Comparison of ENCODE assay signal across 9 cellular contexts in genomic region chrX:10014462-10015373, GRCh38. TPM values are rescaled to one million over a fixed set of nuclear protein-coding genes. Genes with fewer than 3 reads are reported as not detected.
DNase-seq lines count a peak whose midpoint lies in the region; ATAC-seq and TF ChIP-seq lines count a peak whose summit lies in the region.
"Had no signal": no experiment of that assay in that cellular context is flagged by ENCODE, and none has a peak within 500 bp of the region (broad histone marks: within the 10 kb centered on the region; RNA-seq: fewer than 3 reads in every experiment).

No MANE protein-coding gene starts in this region.

- peak; percentile 88 to 93 for ATAC-seq in CD4-positive, CD25-positive, alpha-beta regulatory T cell (ENCODE audit: low read depth in 2 of 2)
- ATAC-seq in GM19455 (IDR thresholded peaks at IDR 0.05; ENCODE audit: unreplicated experiment) (peak; percentile 98), naive B cell (ENCODE audit: low read depth in 2 of 2) (peak; percentile 83)

- H2AFZ ChIP-seq in PC-9, result peak overlapping the region; percentile 91

- peak overlapping the region in 2 of 4 donors; percentile 73 to 83 for H3K4me3 Mint-ChIP-seq in CD4-positive, CD25-positive, alpha-beta regulatory T cell
- H3K4me3 Mint-ChIP-seq in activated T-helper 1 cell treated with anti-CD3 and anti-CD28 coated beads, Interleukin-12 subunit alpha, Interleukin-12 subunit beta, Interleukin-2, Interleukin-4 antibody, amounts not matched to agents 30 ng/mL and 10 ng/mL and 1 ng/mL, durations not matched to agents 14 hours and 24 hours and 36 hours, result peak overlapping the region; percentile 54
- peak overlapping the region; percentile 62 to 91 (median 80) for H3K4me3 Mint-ChIP-seq in naive B cell

- H3K36me3 Mint-ChIP-seq in CD4-positive, CD25-positive, alpha-beta regulatory T cell, result no peaks in the 10 kb centered on the region
- H3K36me3 Mint-ChIP-seq in activated T-helper 1 cell treated with anti-CD3 and anti-CD28 coated beads, Interleukin-12 subunit alpha, Interleukin-12 subunit beta, Interleukin-2, Interleukin-4 antibody, amounts not matched to agents 30 ng/mL and 10 ng/mL and 1 ng/mL, durations not matched to agents 14 hours and 24 hours and 36 hours (ENCODE audit: low read depth), result peaks cover 8% of the 10 kb centered on the region
- H3K36me3 Mint-ChIP-seq in naive B cell, result no peaks in the 10 kb centered on the region

- H3K27ac ChIP-seq in CD4-positive, CD25-positive, alpha-beta regulatory T cell (ENCODE audit: insufficient read depth, low read length, poor library complexity, severe bottlenecking), result peak overlapping the region; percentile 55
- peak overlapping the region; percentile 72 for H3K27ac ChIP-seq in PC-9

- POLR2A ChIA-PET in PC-9 (lab: Charles Lee; ENCODE audit: unreplicated experiment), result no interaction called here

- no peaks in the 10 kb centered on the region for H4K20me1 ChIP-seq in PC-9 (ENCODE audit: insufficient read depth)

- peaks cover 9% of the 10 kb centered on the region for H3K4me1 ChIP-seq in CD4-positive, CD25-positive, alpha-beta regulatory T cell (ENCODE audit: control insufficient read depth, insufficient read depth, low read length, poor library complexity, severe bottlenecking)
- peaks cover 46% of the 10 kb centered on the region for H3K4me1 ChIP-seq in PC-9 (replicated peaks; ENCODE audit: insufficient read depth)

- no peaks in the 10 kb centered on the region for H3K27me3 Mint-ChIP-seq in CD4-positive, CD25-positive, alpha-beta regulatory T cell
- no peaks in the 10 kb centered on the region for H3K27me3 Mint-ChIP-seq in activated T-helper 1 cell treated with anti-CD3 and anti-CD28 coated beads, Interleukin-12 subunit alpha, Interleukin-12 subunit beta, Interleukin-2, Interleukin-4 antibody, amounts not matched to agents 30 ng/mL and 10 ng/mL and 1 ng/mL, durations not matched to agents 14 hours and 24 hours and 36 hours (ENCODE audit: insufficient read depth)
- H3K27me3 Mint-ChIP-seq in naive B cell, result no peaks in the 10 kb centered on the region

- BruUV-seq in PC-9 (replicated peaks; lab: Mats Ljungman, UMichigan), result TSS peak; percentile 67

- no peaks in the 10 kb centered on the region for H3K36me3 ChIP-seq in CD4-positive, CD25-positive, alpha-beta regulatory T cell (ENCODE audit: control insufficient read depth, insufficient read depth, low read length)
- H3K36me3 ChIP-seq in PC-9 (ENCODE audit: low read depth), result 0 out of 2 replicates have a peak, but pooled peaks cover 3% of the 10 kb centered on the region

- no peaks in the 10 kb centered on the region for H3K27me3 ChIP-seq in CD4-positive, CD25-positive, alpha-beta regulatory T cell (ENCODE audit: control insufficient read depth, insufficient read depth, low read length)
- no peaks in the 10 kb centered on the region for H3K27me3 ChIP-seq in PC-9 (ENCODE audit: insufficient read depth, low read depth)

- peaks cover 29% of the 10 kb centered on the region for H3F3A ChIP-seq in PC-9 (ENCODE audit: insufficient read depth, low read depth)

- H3K4me2 ChIP-seq in PC-9, result peak overlapping the region; percentile 90

- peaks cover 42% of the 10 kb centered on the region for H3K79me2 ChIP-seq in PC-9 (ENCODE audit: low read depth)

- DNase-seq in CD4-positive, CD25-positive, alpha-beta regulatory T cell, result peak; percentile 74 to 77 (median 77)
- peak; percentile 92 for DNase-seq in HK-2 (ENCODE audit: unreplicated experiment)
- DNase-seq in PC-9, result peak; percentile 63 to 92
- peak; percentile 72 for DNase-seq in activated T-helper 1 cell treated with anti-CD3 and anti-CD28 coated beads, Interleukin-12 subunit alpha, Interleukin-12 subunit beta, Interleukin-2, Interleukin-4 antibody, amounts not matched to agents 30 ng/mL and 10 ng/mL and 1 ng/mL, durations not matched to agents 14 hours and 24 hours and 36 hours (ENCODE audit: low spot score)
- peak; percentile 93 for DNase-seq in fibroblast of gingiva (ENCODE audit: low read depth)
- peak; percentile 76 for DNase-seq in naive B cell
- peak; percentile 57 to 75 for DNase-seq in stimulated activated CD8-positive, alpha-beta memory T cell treated with anti-CD3 and anti-CD28 coated beads, Interleukin-7, amount 100 ng/mL, for 4 hours (ENCODE audit: low read depth in 2 of 2)

- CTCF ChIA-PET in PC-9 (lab: Charles Lee), result interaction anchor here (0.6 kb wide), 1 partner anchor 1196 kb away, joined by 10 read pairs; no protein-coding TSS in a partner anchor

- intact Hi-C loops in PC-9 (cut with micrococcal nuclease; ENCODE audit: unreplicated experiment), result loop anchor here (2.0 kb wide), 1 partner anchor 48 kb away; no protein-coding TSS in a partner anchor
- intact Hi-C loops in activated T-helper 1 cell treated with anti-CD3 and anti-CD28 coated beads, Interleukin-12 subunit alpha, Interleukin-12 subunit beta, Interleukin-2, Interleukin-4 antibody, amounts not matched to agents 30 ng/mL and 10 ng/mL and 1 ng/mL, durations not matched to agents 14 hours and 24 hours and 36 hours (cut with micrococcal nuclease), result no loop called here

- no peaks in the 10 kb centered on the region for H3K9me3 ChIP-seq in CD4-positive, CD25-positive, alpha-beta regulatory T cell (ENCODE audit: control insufficient read depth in 2 of 2, low read length in 2 of 2)
- no peaks in the 10 kb centered on the region for H3K9me3 ChIP-seq in PC-9 (ENCODE audit: insufficient read depth, low read depth)

- H3K4me3 ChIP-seq in CD4-positive, CD25-positive, alpha-beta regulatory T cell (ENCODE audit: low read depth, low read length), result no peak overlapping the region
- peak overlapping the region; percentile 69 for H3K4me3 ChIP-seq in PC-9

- TF ChIP-seq CTCF in PC-9 (conservative IDR thresholded peaks at IDR 0.05), result no peak

- H3K4me1 Mint-ChIP-seq in CD4-positive, CD25-positive, alpha-beta regulatory T cell, result peaks cover 18 to 48% (median 30%) of the 10 kb centered on the region in 4 donors
- peaks cover 55% of the 10 kb centered on the region for H3K4me1 Mint-ChIP-seq in activated T-helper 1 cell treated with anti-CD3 and anti-CD28 coated beads, Interleukin-12 subunit alpha, Interleukin-12 subunit beta, Interleukin-2, Interleukin-4 antibody, amounts not matched to agents 30 ng/mL and 10 ng/mL and 1 ng/mL, durations not matched to agents 14 hours and 24 hours and 36 hours (ENCODE audit: low read depth)
- H3K4me1 Mint-ChIP-seq in naive B cell, result peaks cover 30 to 65% (median 31%) of the 10 kb centered on the region in 3 donors

- H3K9me3 Mint-ChIP-seq in CD4-positive, CD25-positive, alpha-beta regulatory T cell, result no peaks in the 10 kb centered on the region
- H3K9me3 Mint-ChIP-seq in activated T-helper 1 cell treated with anti-CD3 and anti-CD28 coated beads, Interleukin-12 subunit alpha, Interleukin-12 subunit beta, Interleukin-2, Interleukin-4 antibody, amounts not matched to agents 30 ng/mL and 10 ng/mL and 1 ng/mL, durations not matched to agents 14 hours and 24 hours and 36 hours, result no peaks in the 10 kb centered on the region
- H3K9me3 Mint-ChIP-seq in naive B cell, result peaks cover 0 to 2% (median 0%) of the 10 kb centered on the region in 7 donors

- no peaks in the 10 kb centered on the region for H3K9me2 ChIP-seq in PC-9 (ENCODE audit: insufficient read depth)

- H3K27ac Mint-ChIP-seq in CD4-positive, CD25-positive, alpha-beta regulatory T cell, result no peak overlapping the region
- peak overlapping the region; percentile 70 for H3K27ac Mint-ChIP-seq in activated T-helper 1 cell treated with anti-CD3 and anti-CD28 coated beads, Interleukin-12 subunit alpha, Interleukin-12 subunit beta, Interleukin-2, Interleukin-4 antibody, amounts not matched to agents 30 ng/mL and 10 ng/mL and 1 ng/mL, durations not matched to agents 14 hours and 24 hours and 36 hours
- peak overlapping the region in 4 of 6 donors; percentile 37 to 76 (median 63) for H3K27ac Mint-ChIP-seq in naive B cell

RNA-seq across cellular contexts. Expression of gene CLDN34, which starts 47.6 kb away (rescaled TPM):
- not detected for total RNA-seq in CD4-positive, CD25-positive, alpha-beta regulatory T cell
- not detected for polyA plus RNA-seq in CD4-positive, CD25-positive, alpha-beta regulatory T cell
- total RNA-seq in PC-9 (2021), result not detected in 2 replicates
- not detected in 2 replicates for total RNA-seq in activated T-helper 1 cell treated with anti-CD3 and anti-CD28 coated beads, Interleukin-12 subunit alpha, Interleukin-12 subunit beta, Interleukin-2, Interleukin-4 antibody, amounts not matched to agents 30 ng/mL and 10 ng/mL and 1 ng/mL, durations not matched to agents 14 hours and 24 hours and 36 hours
- not detected for polyA plus RNA-seq in naive B cell (ENCODE audit: low read depth in 6 of 6)
- total RNA-seq: activated CD8-positive, alpha-beta memory T cell treated with anti-CD3 and anti-CD28 coated beads for 36 hours had no signal

Comparison
In these comparisons a context has a peak if more than half of its experiments do, and no peak if none do; other contexts are left out.
1. H3K27ac Mint-ChIP-seq: peak in activated T-helper 1 cell treated with anti-CD3 and anti-CD28 coated beads, Interleukin-12 subunit alpha, Interleukin-12 subunit beta, Interleukin-2, Interleukin-4 antibody, amounts not matched to agents 30 ng/mL and 10 ng/mL and 1 ng/mL, durations not matched to agents 14 hours and 24 hours and 36 hours (single experiment) and naive B cell (4 of 6); none in CD4-positive, CD25-positive, alpha-beta regulatory T cell (0 of 3).
2. Peak in every context shown above with its lines, with median percentiles within 50 percentile points of each other: ATAC-seq and DNase-seq.